19 cellular contexts compared by ENCODE assay signal in the genomic region with DNA sequence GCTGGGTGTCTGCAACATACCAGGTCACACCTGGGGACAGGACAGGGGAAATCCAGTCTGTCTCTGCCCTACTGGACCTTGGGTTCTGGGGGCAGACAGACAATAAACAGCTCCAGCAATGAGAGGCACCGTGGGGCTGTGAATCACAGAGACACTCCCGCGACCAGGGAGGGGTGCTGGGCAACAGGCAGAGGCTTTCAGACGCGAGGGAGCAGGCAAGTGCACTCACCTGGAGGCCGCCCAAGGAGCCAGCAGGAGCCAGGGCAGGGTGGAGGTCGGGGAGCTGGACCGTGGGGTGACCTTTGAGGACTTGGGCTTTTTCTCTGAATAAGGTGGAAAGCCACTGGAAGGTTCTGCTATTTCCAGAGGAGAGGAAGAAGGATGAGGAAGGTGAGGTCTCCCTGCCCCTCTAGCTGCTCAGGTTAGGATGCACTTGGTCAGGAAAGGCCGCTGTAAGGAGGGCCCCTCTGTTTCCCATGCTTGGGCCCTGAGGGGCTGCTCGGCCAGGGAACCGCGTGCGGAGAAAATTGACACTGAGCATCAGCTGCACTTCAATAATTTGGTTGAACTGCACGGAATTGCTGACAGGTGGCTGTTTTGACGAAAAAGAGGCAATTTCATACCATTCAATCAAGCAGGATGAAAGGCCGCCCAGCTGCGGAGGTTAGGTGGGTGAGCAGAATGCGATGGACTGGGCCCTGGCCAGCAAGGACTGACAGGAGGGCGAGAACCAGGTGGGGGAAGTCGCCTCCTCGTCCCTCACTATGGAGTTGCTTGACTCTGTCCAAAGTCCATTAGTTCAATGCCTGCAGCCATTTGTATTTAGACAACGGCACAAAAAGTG.
"Had no signal": no experiment of that assay in that cellular context is flagged by ENCODE, and none has a peak within 500 bp of the region (broad histone marks: within the 10 kb centered on the region; RNA-seq: fewer than 3 reads in every experiment).

No MANE protein-coding gene starts in this region.

- H3K4me1 Mint-ChIP-seq: nephron had no signal

- H3K4me3 ChIP-seq: body of pancreas, colonic mucosa, right lobe of liver, spleen, tibial artery had no signal

- H3K27ac Mint-ChIP-seq: activated naive CD8-positive, alpha-beta T cell; activated T-cell treated with anti-CD3 and anti-CD28 coated beads, Interleukin-2, amount 50 U/mL, for 72 hours; nephron; stimulated activated effector memory CD8-positive, alpha-beta T cell treated with anti-CD3 and anti-CD28 coated beads, Interleukin-12 subunit alpha, Interleukin-12 subunit beta, amount 100 ng/mL, for 72 hours had no signal

- DNase-seq: activated CD4-positive, alpha-beta T cell treated with anti-CD3 and anti-CD28 coated beads, Interleukin-2, amount 50 U/mL, for 4 hours; activated CD4-positive, CD25-positive, alpha-beta regulatory T cell treated with anti-CD3 and anti-CD28 coated beads, Interleukin-2, amount 50 U/mL, for 72 hours; activated gamma-delta T cell; activated T-cell treated with anti-CD3 and anti-CD28 coated beads, Interleukin-2, amount 50 U/mL, for 72 hours; amygdala; body of pancreas; central memory CD4-positive, alpha-beta T cell; colonic mucosa; foreskin keratinocyte; glutamatergic neuron; mesenchymal stem cell; occipital lobe; spleen; T-helper 9 cell had no signal

- H3K9me3 ChIP-seq: colonic mucosa, right lobe of liver had no signal

- H3K27me3 ChIP-seq: body of pancreas, colonic mucosa, right lobe of liver had no signal

- H3K4me3 Mint-ChIP-seq: activated naive CD8-positive, alpha-beta T cell; activated T-cell treated with anti-CD3 and anti-CD28 coated beads, Interleukin-2, amount 50 U/mL, for 72 hours; nephron; stimulated activated effector memory CD8-positive, alpha-beta T cell treated with anti-CD3 and anti-CD28 coated beads, Interleukin-12 subunit alpha, Interleukin-12 subunit beta, amount 100 ng/mL, for 72 hours had no signal

- H3K27ac ChIP-seq: body of pancreas, colonic mucosa, foreskin keratinocyte, right lobe of liver, spleen, tibial artery had no signal

- ATAC-seq: activated T-cell treated with anti-CD3 and anti-CD28 coated beads, Interleukin-2, amount 50 U/mL, for 72 hours; body of pancreas; foreskin keratinocyte; right lobe of liver; stimulated activated effector memory CD8-positive, alpha-beta T cell treated with anti-CD3 and anti-CD28 coated beads, Interleukin-12 subunit alpha, Interleukin-12 subunit beta, amount 100 ng/mL, for 72 hours had no signal

- H3K4me1 ChIP-seq: body of pancreas, colonic mucosa, foreskin keratinocyte, right lobe of liver, spleen, tibial artery had no signal

- H3K36me3 Mint-ChIP-seq: stimulated activated effector memory CD8-positive, alpha-beta T cell treated with anti-CD3 and anti-CD28 coated beads, Interleukin-12 subunit alpha, Interleukin-12 subunit beta, amount 100 ng/mL, for 72 hours had no signal

- H3K36me3 ChIP-seq: colonic mucosa, right lobe of liver, spleen had no signal
